Comparison of ENCODE assay signal across 12 cellular contexts in the genomic region with DNA sequence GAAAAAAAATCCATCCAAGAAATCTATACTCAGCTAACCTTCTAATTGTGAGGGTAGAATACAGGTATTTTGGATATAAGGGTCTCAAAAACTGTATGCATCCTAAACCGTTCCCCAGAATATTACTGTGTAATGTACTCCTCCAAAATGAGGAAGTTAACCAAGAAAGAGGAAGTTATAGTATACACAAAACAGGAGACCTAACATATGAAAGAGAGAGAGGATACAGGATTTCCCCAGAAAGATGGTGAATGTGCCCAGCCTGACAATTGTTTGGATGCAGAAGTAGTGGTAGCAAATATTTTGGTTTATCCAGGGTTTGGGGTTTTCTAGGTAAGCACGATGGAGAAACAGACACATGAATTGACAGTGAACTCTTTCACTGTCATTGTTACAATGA. TPM values are rescaled to one million over a fixed set of nuclear protein-coding genes. Genes with fewer than 3 reads are reported as not detected.
DNase-seq lines count a peak whose midpoint lies in the region; ATAC-seq, FAIRE-seq and TF ChIP-seq lines count a peak whose summit lies in the region.
"Had no signal": no experiment of that assay in that cellular context is flagged by ENCODE, and none has a peak within 500 bp of the region (broad histone marks: within the 10 kb centered on the region; RNA-seq: fewer than 3 reads in every experiment).

No MANE protein-coding gene starts in this region.

- intact Hi-C loops in natural killer cell (cut with micrococcal nuclease) = loop anchor here (10.0 kb wide), 1 partner anchor 121 kb away; no protein-coding TSS in a partner anchor
- intact Hi-C loops in activated CD4-positive, alpha-beta memory T cell treated with anti-CD3 and anti-CD28 coated beads for 36 hours (cut with micrococcal nuclease) = no loop called here

- H3K36me3 Mint-ChIP-seq in natural killer cell = peaks cover 15% of the 10 kb centered on the region
- peaks cover 24% of the 10 kb centered on the region for H3K36me3 Mint-ChIP-seq in natural killer cell treated with Interleukin-12 subunit alpha and Interleukin-12 subunit beta and Interleukin-15 and Interleukin-18, amount 100 ng/mL, for 72 hours
- H3K36me3 Mint-ChIP-seq in stimulated activated naive B cell treated with anti-CD40 and anti-IgM and Interleukin-4, amounts not matched to agents 10 μg/mL and 1 μg/mL and 100 μg/mL, for 72 hours = peaks cover 7 to 12% of the 10 kb centered on the region in 2 donors
- no peaks in the 10 kb centered on the region for H3K36me3 Mint-ChIP-seq in activated CD4-positive, alpha-beta memory T cell treated with anti-CD3 and anti-CD28 coated beads for 36 hours

- H3K27me3 Mint-ChIP-seq in natural killer cell (ENCODE audit: low read depth in 2 of 2) = no peaks in the 10 kb centered on the region
- H3K27me3 Mint-ChIP-seq in natural killer cell treated with Interleukin-12 subunit alpha and Interleukin-12 subunit beta and Interleukin-15 and Interleukin-18, amount 100 ng/mL, for 72 hours = no peaks in the 10 kb centered on the region
- H3K27me3 Mint-ChIP-seq in stimulated activated naive B cell treated with anti-CD40 and anti-IgM and Interleukin-4, amounts not matched to agents 10 μg/mL and 1 μg/mL and 100 μg/mL, for 72 hours = no peaks in the 10 kb centered on the region
- no peaks in the 10 kb centered on the region for H3K27me3 Mint-ChIP-seq in activated CD4-positive, alpha-beta memory T cell treated with anti-CD3 and anti-CD28 coated beads for 36 hours
- H3K27me3 Mint-ChIP-seq: activated CD4-positive, alpha-beta T cell treated with anti-CD3 and anti-CD28 coated beads, Interleukin-2, amount 10 ng/mL, durations not matched to agents 7 days and 5 days had no signal

- no peaks in the 10 kb centered on the region for H3K36me3 ChIP-seq in Karpas-422 (ENCODE audit: insufficient read depth, low read length)

- peaks cover 8 to 10% of the 10 kb centered on the region in 2 donors for H3K4me1 Mint-ChIP-seq in natural killer cell
- H3K4me1 Mint-ChIP-seq in natural killer cell treated with Interleukin-12 subunit alpha and Interleukin-12 subunit beta and Interleukin-15 and Interleukin-18, amount 100 ng/mL, for 72 hours (ENCODE audit: low read depth in 2 of 2) = peaks cover 6 to 7% of the 10 kb centered on the region in 2 donors
- peaks cover 6 to 17% of the 10 kb centered on the region in 2 donors for H3K4me1 Mint-ChIP-seq in stimulated activated naive B cell treated with anti-CD40 and anti-IgM and Interleukin-4, amounts not matched to agents 10 μg/mL and 1 μg/mL and 100 μg/mL, for 72 hours
- H3K4me1 Mint-ChIP-seq in activated CD4-positive, alpha-beta memory T cell treated with anti-CD3 and anti-CD28 coated beads for 36 hours (ENCODE audit: low read depth) = no peaks in the 10 kb centered on the region
- H3K4me1 Mint-ChIP-seq: activated CD4-positive, alpha-beta T cell treated with anti-CD3 and anti-CD28 coated beads, Interleukin-2, amount 10 ng/mL, durations not matched to agents 7 days and 5 days had no signal

- H3K9me2 ChIP-seq in Karpas-422 (replicated peaks; ENCODE audit: insufficient read depth, low read length) = no peaks in the 10 kb centered on the region

- H4K20me1 ChIP-seq in Karpas-422 (ENCODE audit: insufficient read depth, low read depth, low read length) = no peaks in the 10 kb centered on the region

- no peak overlapping the region for H3K9ac ChIP-seq in Karpas-422 (ENCODE audit: low read length)
- H3K9ac ChIP-seq: KMS-11 had no signal

- peaks cover 12% of the 10 kb centered on the region for H3K4me1 ChIP-seq in Karpas-422 (ENCODE audit: low read length)

- no peak overlapping the region for H3K27ac ChIP-seq in Karpas-422 (ENCODE audit: low read length)
- H3K27ac ChIP-seq: KMS-11 had no signal

- ATAC-seq in natural killer cell (peak in 1 of 3 donors; percentile 21), HG02884 (IDR thresholded peaks at IDR 0.05; ENCODE audit: unreplicated experiment) (peak; percentile 99)
- no peak for ATAC-seq in natural killer cell treated with Interleukin-12 subunit alpha and Interleukin-12 subunit beta and Interleukin-15 and Interleukin-18, amount 100 ng/mL, for 72 hours
- peak; percentile 100 for ATAC-seq in stimulated activated naive B cell treated with anti-CD40 and anti-IgM and Interleukin-4, amounts not matched to agents 10 μg/mL and 1 μg/mL and 100 μg/mL, for 72 hours (replicated peaks)
- ATAC-seq: PC-3 had no signal

- H2AFZ ChIP-seq in Karpas-422 (ENCODE audit: low read length) = peak overlapping the region; percentile 47; the same call in 1 of the 2 replicates

- no peak overlapping the region for H3K4me3 ChIP-seq in Karpas-422 (ENCODE audit: low read length)

- H3K27ac Mint-ChIP-seq in natural killer cell = peak overlapping the region; percentile 43 to 59
- H3K27ac Mint-ChIP-seq in natural killer cell treated with Interleukin-12 subunit alpha and Interleukin-12 subunit beta and Interleukin-15 and Interleukin-18, amount 100 ng/mL, for 72 hours = no peak overlapping the region
- H3K27ac Mint-ChIP-seq in stimulated activated naive B cell treated with anti-CD40 and anti-IgM and Interleukin-4, amounts not matched to agents 10 μg/mL and 1 μg/mL and 100 μg/mL, for 72 hours = no peak overlapping the region
- H3K27ac Mint-ChIP-seq in activated CD4-positive, alpha-beta memory T cell treated with anti-CD3 and anti-CD28 coated beads for 36 hours = no peak overlapping the region
- H3K27ac Mint-ChIP-seq: activated CD4-positive, alpha-beta T cell treated with anti-CD3 and anti-CD28 coated beads, Interleukin-2, amount 10 ng/mL, durations not matched to agents 7 days and 5 days had no signal

- DNase-seq in natural killer cell = no peak
- no peak for DNase-seq in natural killer cell treated with Interleukin-12 subunit alpha and Interleukin-12 subunit beta and Interleukin-15 and Interleukin-18, amount 100 ng/mL, for 72 hours (ENCODE audit: low spot score)
- peak; percentile 74 for DNase-seq in Karpas-422
- no peak for DNase-seq in stimulated activated naive B cell treated with anti-CD40 and anti-IgM and Interleukin-4, amounts not matched to agents 10 μg/mL and 1 μg/mL and 100 μg/mL, for 72 hours
- DNase-seq in urothelium cell line (ENCODE audit: low spot score) = no peak
- no peak for DNase-seq in erythroblast (lab: John Stamatoyannopoulos, UW)
- no peak for DNase-seq in activated CD4-positive, alpha-beta memory T cell treated with anti-CD3 and anti-CD28 coated beads for 36 hours
- DNase-seq: activated CD4-positive, alpha-beta T cell treated with anti-CD3 and anti-CD28 coated beads, Interleukin-2, amount 10 ng/mL, durations not matched to agents 7 days and 5 days; PC-3 had no signal

- no peak for TF ChIP-seq POLR2A in erythroblast (IDR thresholded peaks at IDR 0.05; ENCODE audit: low read length)

- H3K4me3 Mint-ChIP-seq in natural killer cell = no peak overlapping the region
- H3K4me3 Mint-ChIP-seq in natural killer cell treated with Interleukin-12 subunit alpha and Interleukin-12 subunit beta and Interleukin-15 and Interleukin-18, amount 100 ng/mL, for 72 hours = no peak overlapping the region
- H3K4me3 Mint-ChIP-seq in stimulated activated naive B cell treated with anti-CD40 and anti-IgM and Interleukin-4, amounts not matched to agents 10 μg/mL and 1 μg/mL and 100 μg/mL, for 72 hours = no peak overlapping the region
- no peak overlapping the region for H3K4me3 Mint-ChIP-seq in activated CD4-positive, alpha-beta memory T cell treated with anti-CD3 and anti-CD28 coated beads for 36 hours
- H3K4me3 Mint-ChIP-seq: activated CD4-positive, alpha-beta T cell treated with anti-CD3 and anti-CD28 coated beads, Interleukin-2, amount 10 ng/mL, durations not matched to agents 7 days and 5 days had no signal

- H3K79me2 ChIP-seq in Karpas-422 (ENCODE audit: low read length) = no peaks in the 10 kb centered on the region

- no peaks in the 10 kb centered on the region for H3K27me3 ChIP-seq in Karpas-422 (ENCODE audit: low read length)

- FAIRE-seq in urothelium cell line (lab: Jason Lieb, UNC) = no peak
- FAIRE-seq: A204.1 had no signal

- POLR2A ChIA-PET in activated CD4-positive, alpha-beta memory T cell treated with anti-CD3 and anti-CD28 coated beads for 36 hours (lab: Charles Lee) = no interaction called here

- H3K4me2 ChIP-seq in Karpas-422 (ENCODE audit: low read depth, low read length, poor library complexity, severe bottlenecking) = peak overlapping the region; percentile 48
- H3K4me2 ChIP-seq: KMS-11 had no signal

- H3K9me3 ChIP-seq in Karpas-422 (ENCODE audit: low read length) = no peaks in the 10 kb centered on the region

- CTCF ChIA-PET in activated CD4-positive, alpha-beta memory T cell treated with anti-CD3 and anti-CD28 coated beads for 36 hours (lab: Charles Lee) = no interaction called here

- TF ChIP-seq CTCF in natural killer cell (IDR thresholded peaks at IDR 0.05) = no peak

- H3K9me3 Mint-ChIP-seq in natural killer cell = no peaks in the 10 kb centered on the region
- H3K9me3 Mint-ChIP-seq in natural killer cell treated with Interleukin-12 subunit alpha and Interleukin-12 subunit beta and Interleukin-15 and Interleukin-18, amount 100 ng/mL, for 72 hours = no peaks in the 10 kb centered on the region
- H3K9me3 Mint-ChIP-seq in stimulated activated naive B cell treated with anti-CD40 and anti-IgM and Interleukin-4, amounts not matched to agents 10 μg/mL and 1 μg/mL and 100 μg/mL, for 72 hours = no peaks in the 10 kb centered on the region
- H3K9me3 Mint-ChIP-seq in activated CD4-positive, alpha-beta memory T cell treated with anti-CD3 and anti-CD28 coated beads for 36 hours = no peaks in the 10 kb centered on the region
- H3K9me3 Mint-ChIP-seq: activated CD4-positive, alpha-beta T cell treated with anti-CD3 and anti-CD28 coated beads, Interleukin-2, amount 10 ng/mL, durations not matched to agents 7 days and 5 days had no signal

RNA-seq across cellular contexts. Expression of a gene that starts 50.6 kb away (rescaled TPM):
- total RNA-seq in natural killer cell = 10 to 100 TPM; 42.9 to 52.7 (median 47.4) TPM
- total RNA-seq in natural killer cell treated with Interleukin-12 subunit alpha and Interleukin-12 subunit beta and Interleukin-15 and Interleukin-18, amount 100 ng/mL, for 72 hours = 10 to 100 TPM; 21.0 to 22.6 TPM
- 0.94 and 3.0 TPM in 2 replicates for total RNA-seq in Karpas-422 (2014; rRNA removed; shearing (Covaris generic); ENCODE audit: low replicate concordance)
- total RNA-seq in activated CD4-positive, alpha-beta memory T cell treated with anti-CD3 and anti-CD28 coated beads for 36 hours = 1 to 10 TPM; 3.2 to 4.1 TPM

Comparison
In these comparisons a context has a peak if more than half of its experiments do, and no peak if none do; other contexts are left out.
1. H3K27ac Mint-ChIP-seq: peak in natural killer cell (2 of 2); none in natural killer cell treated with Interleukin-12 subunit alpha and Interleukin-12 subunit beta and Interleukin-15 and Interleukin-18, amount 100 ng/mL, for 72 hours (0 of 2), stimulated activated naive B cell treated with anti-CD40 and anti-IgM and Interleukin-4, amounts not matched to agents 10 μg/mL and 1 μg/mL and 100 μg/mL, for 72 hours (single experiment) and activated CD4-positive, alpha-beta memory T cell treated with anti-CD3 and anti-CD28 coated beads for 36 hours (single experiment).
2. ATAC-seq: peak in HG02884 (single experiment) and stimulated activated naive B cell treated with anti-CD40 and anti-IgM and Interleukin-4, amounts not matched to agents 10 μg/mL and 1 μg/mL and 100 μg/mL, for 72 hours (2 of 2); none in natural killer cell treated with Interleukin-12 subunit alpha and Interleukin-12 subunit beta and Interleukin-15 and Interleukin-18, amount 100 ng/mL, for 72 hours (0 of 2).